ENCODE assay signal across 9 cellular contexts in genomic region chr17:164536-165235, GRCh38. TPM values are rescaled to one million over a fixed set of nuclear protein-coding genes. Genes with fewer than 3 reads are reported as not detected.
A peak's percentile ranks its signal among the peaks of the same experiment; 100 is the strongest.
DNase-seq lines count a peak whose midpoint lies in the region; ATAC-seq and TF ChIP-seq lines count a peak whose summit lies in the region.
"Had no signal": no experiment of that assay in that cellular context is flagged by ENCODE, and none has a peak within 500 bp of the region (broad histone marks: within the 10 kb centered on the region; RNA-seq: fewer than 3 reads in every experiment).

No MANE protein-coding gene starts in this region.

- in situ Hi-C loops in G401 (cut with HindIII; ENCODE audit: low sequenced_read_pairs), result no loop called here

- ATAC-seq in GM19023 (IDR thresholded peaks at IDR 0.05; ENCODE audit: unreplicated experiment), result no peak

- H3K27me3 ChIP-seq in AG04450 (ENCODE audit: control insufficient read depth, insufficient read depth, low read length), result peaks cover 5% of the 10 kb centered on the region

- no peak overlapping the region for H3K4me3 ChIP-seq in AG04450 (ENCODE audit: low read depth, low read length)

- POLR2A ChIA-PET in AG04450 (lab: Yijun Ruan, JAX), result no interaction called here

- H3K9me3 ChIP-seq in AG04450 (ENCODE audit: control insufficient read depth, insufficient read depth, low read length), result peaks cover 4% of the 10 kb centered on the region; the same call in 1 of the 2 replicates

- H3K27ac ChIP-seq in AG04450 (ENCODE audit: low read depth, low read length), result no peak overlapping the region
- H3K27ac ChIP-seq: HL-60 had no signal

- DNase-seq in AG04450 (ENCODE audit: low read depth, low spot score) (peak; percentile 6), G401 (ENCODE audit: low spot score) (peak; percentile 85), RPMI8226 (peak; percentile 54), ecto neural progenitor cell (ENCODE audit: low spot score) (peak; percentile 84), midbrain (lab: John Stamatoyannopoulos, UW) (peak; percentile 57)
- DNase-seq in effector CD4-positive, alpha-beta T cell, result no peak
- DNase-seq in activated T-cell treated with anti-CD3 and anti-CD28 coated beads, Interleukin-2, amount 50 U/mL, for 48 hours, result no peak

- CTCF ChIA-PET in AG04450 (lab: Charles Lee), result interaction anchor here (0.7 to 1.6 kb wide), 3 partner anchors 222 to 480 kb away, joined by 4 to 5 read pairs (median 4); no protein-coding TSS in a partner anchor

- TF ChIP-seq CTCF in AG04450 (IDR thresholded peaks at IDR 0.05; ENCODE audit: low read depth, low read length), result peak; percentile 60

RNA-seq across cellular contexts. Expression of gene DOC2B, which starts 16.8 kb away (rescaled TPM):
- polyA plus RNA-seq in AG04450 (2011; rRNA removed), result not detected in 2 replicates
- polyA minus RNA-seq in AG04450 (2011; rRNA and poly(A)+ RNA removed), result not detected in 2 replicates
- total RNA-seq in G401 (2014; rRNA removed; shearing (Covaris generic)), result not detected in 2 replicates

RNA-seq across cellular contexts. Expression of gene SCGB1C2, which starts 27.3 kb away (rescaled TPM):
- not detected in 2 replicates for polyA plus RNA-seq in AG04450 (2011; rRNA removed)
- polyA minus RNA-seq in AG04450 (2011; rRNA and poly(A)+ RNA removed), result not detected in 2 replicates
- total RNA-seq in G401 (2014; rRNA removed; shearing (Covaris generic)), result not detected in 2 replicates

Comparison
In these comparisons a context has a peak if more than half of its experiments do, and no peak if none do; other contexts are left out.
1. DNase-seq: peak in AG04450 (single experiment), G401 (single experiment), RPMI8226 (single experiment), ecto neural progenitor cell (single experiment) and midbrain (single experiment); none in effector CD4-positive, alpha-beta T cell (single experiment) and activated T-cell treated with anti-CD3 and anti-CD28 coated beads, Interleukin-2, amount 50 U/mL, for 48 hours (0 of 2).